ENCODE assay signal across 8 cellular contexts in the genomic region with DNA sequence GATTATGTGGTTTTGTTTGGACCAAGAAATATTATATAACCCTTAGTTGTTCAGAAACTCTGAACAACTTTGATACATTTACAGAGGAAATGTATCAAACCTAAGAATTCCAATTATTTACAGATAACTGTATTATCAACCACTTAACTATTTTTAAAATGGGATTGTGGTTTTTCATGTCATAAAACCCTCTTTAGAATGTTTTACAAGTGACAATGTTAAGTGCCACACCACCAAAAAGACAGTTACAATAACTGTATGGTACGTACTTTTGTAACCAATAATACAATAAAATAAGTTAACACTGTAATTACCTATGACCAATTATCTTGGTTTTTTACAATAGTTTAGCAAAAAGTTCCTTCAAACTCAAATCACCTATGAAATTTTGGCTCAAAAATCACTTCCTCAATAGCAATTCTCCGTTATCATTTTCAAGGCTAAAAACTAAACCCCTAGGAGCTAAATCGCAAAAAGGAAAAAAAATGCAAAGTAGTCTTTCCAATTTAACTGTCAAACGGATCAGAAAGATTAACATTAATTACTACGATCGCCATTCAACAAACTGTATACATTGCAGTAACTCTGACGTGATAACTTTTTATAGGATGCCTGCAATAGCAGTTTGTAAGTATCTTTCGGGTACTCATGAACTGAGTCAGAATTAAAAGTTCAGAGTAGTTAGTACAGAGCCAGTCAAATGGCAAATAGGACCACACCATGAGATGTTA. TPM values are rescaled to one million over a fixed set of nuclear protein-coding genes. Genes with fewer than 3 reads are reported as not detected.
A peak's percentile ranks its signal among the peaks of the same experiment; 100 is the strongest.
DNase-seq lines count a peak whose midpoint lies in the region; ATAC-seq and TF ChIP-seq lines count a peak whose summit lies in the region.

No MANE protein-coding gene starts in this region.

- intact Hi-C loops in upper lobe of right lung (cut with DNase I) = loop anchor here (10.0 kb wide), 1 partner anchor 115 kb away; no protein-coding TSS in a partner anchor

- peak overlapping the region; percentile 98 to 99 for H3K27ac ChIP-seq in liver (ENCODE audit: low read depth in 1 of 2, low read length in 2 of 2)
- H3K27ac ChIP-seq in upper lobe of right lung = peak overlapping the region; percentile 96

- H3K36me3 ChIP-seq in liver (ENCODE audit: control insufficient read depth in 4 of 4, insufficient read depth in 3 of 4, low read depth in 1 of 4, low read length in 3 of 4) (no peaks in the 10 kb centered on the region), upper lobe of right lung (no peaks in the 10 kb centered on the region)

- H3K9me3 Mint-ChIP-seq in activated naive CD4-positive, alpha-beta T cell treated with anti-CD3 and anti-CD28 coated beads, Interleukin-2, amount 50 U/mL, for 24 hours = no peaks in the 10 kb centered on the region
- no peaks in the 10 kb centered on the region for H3K9me3 Mint-ChIP-seq in activated T-helper 17 cell treated with anti-CD3 and anti-CD28 coated beads, Interleukin-2, amount 50 U/mL, for 72 hours

- no peak for DNase-seq in activated naive CD4-positive, alpha-beta T cell treated with Interleukin-2 at 50 U/mL for 16 hours
- DNase-seq in upper lobe of right lung = no peak
- no peak for DNase-seq in NCI-H2107 treated with DMSO at 0.1 percent for 48 hours (lab: John Stamatoyannopoulos, UW; ENCODE audit: unreplicated experiment)
- DNase-seq in GOT3 (lab: John Stamatoyannopoulos, UW) = no peak

- TF ChIP-seq RAD21 in liver (IDR thresholded peaks at IDR 0.05) = no peak

- H3K27ac Mint-ChIP-seq in activated naive CD4-positive, alpha-beta T cell treated with anti-CD3 and anti-CD28 coated beads, Interleukin-2, amount 50 U/mL, for 24 hours = peak overlapping the region; percentile 96
- H3K27ac Mint-ChIP-seq in activated T-helper 17 cell treated with anti-CD3 and anti-CD28 coated beads, Interleukin-2, amount 50 U/mL, for 72 hours = peak overlapping the region; percentile 86

- H3K4me1 Mint-ChIP-seq in activated naive CD4-positive, alpha-beta T cell treated with anti-CD3 and anti-CD28 coated beads, Interleukin-2, amount 50 U/mL, for 24 hours = peaks cover 6% of the 10 kb centered on the region
- H3K4me1 Mint-ChIP-seq in activated T-helper 17 cell treated with anti-CD3 and anti-CD28 coated beads, Interleukin-2, amount 50 U/mL, for 72 hours = peaks cover 26% of the 10 kb centered on the region

- peaks cover 4% of the 10 kb centered on the region for H3K36me3 Mint-ChIP-seq in activated naive CD4-positive, alpha-beta T cell treated with anti-CD3 and anti-CD28 coated beads, Interleukin-2, amount 50 U/mL, for 24 hours
- peaks cover 16% of the 10 kb centered on the region for H3K36me3 Mint-ChIP-seq in activated T-helper 17 cell treated with anti-CD3 and anti-CD28 coated beads, Interleukin-2, amount 50 U/mL, for 72 hours (ENCODE audit: low read depth)

- ATAC-seq in activated T-helper 17 cell treated with anti-CD3 and anti-CD28 coated beads, Interleukin-2, amount 50 U/mL, for 72 hours (replicated peaks) = peak; percentile 34
- ATAC-seq in upper lobe of right lung = no peak
- ATAC-seq in HG02588 (IDR thresholded peaks at IDR 0.05; ENCODE audit: unreplicated experiment) = no peak

- H3K9ac ChIP-seq in liver (ENCODE audit: low read depth in 1 of 2, low read length in 2 of 2) = peak overlapping the region; percentile 82 to 91

- H3K4me3 ChIP-seq in liver (ENCODE audit: low read depth in 1 of 3, low read length in 3 of 3) (peak overlapping the region; percentile 93 to 97 (median 96)), upper lobe of right lung (peak overlapping the region; percentile 96)

- no peak overlapping the region for H3K4me3 Mint-ChIP-seq in activated naive CD4-positive, alpha-beta T cell treated with anti-CD3 and anti-CD28 coated beads, Interleukin-2, amount 50 U/mL, for 24 hours
- H3K4me3 Mint-ChIP-seq in activated T-helper 17 cell treated with anti-CD3 and anti-CD28 coated beads, Interleukin-2, amount 50 U/mL, for 72 hours = no peak overlapping the region

- TF ChIP-seq CTCF in liver (IDR thresholded peaks at IDR 0.05; ENCODE audit: low read depth, low read length, missing input control) (no peak), upper lobe of right lung (IDR thresholded peaks at IDR 0.05) (no peak)

- H3K4me1 ChIP-seq in liver (ENCODE audit: control insufficient read depth in 4 of 4, insufficient read depth in 4 of 4, low read length in 3 of 4) = peaks cover 4 to 60% (median 25%) of the 10 kb centered on the region in 4 donors
- peaks cover 37% of the 10 kb centered on the region for H3K4me1 ChIP-seq in upper lobe of right lung

- WGBS in liver = 1% methylated on average over 8 of the region's 8 CpGs

- H3K27me3 ChIP-seq in liver (ENCODE audit: control insufficient read depth in 4 of 4, insufficient read depth in 4 of 4, low read length in 3 of 4) (no peaks in the 10 kb centered on the region), upper lobe of right lung (no peaks in the 10 kb centered on the region)

- H3K27me3 Mint-ChIP-seq in activated naive CD4-positive, alpha-beta T cell treated with anti-CD3 and anti-CD28 coated beads, Interleukin-2, amount 50 U/mL, for 24 hours = no peaks in the 10 kb centered on the region
- H3K27me3 Mint-ChIP-seq in activated T-helper 17 cell treated with anti-CD3 and anti-CD28 coated beads, Interleukin-2, amount 50 U/mL, for 72 hours = no peaks in the 10 kb centered on the region

- H3K9me3 ChIP-seq in liver (ENCODE audit: control insufficient read depth in 4 of 4, low read length in 3 of 4) (no peaks in the 10 kb centered on the region), upper lobe of right lung (no peaks in the 10 kb centered on the region)

TF ChIP-seq in liver, 16 proteins besides CTCF, POLR2A, EP300 and RAD21:
- TF ChIP-seq HNF4G (IDR thresholded peaks at IDR 0.05) (no peak), GABPA (IDR thresholded peaks at IDR 0.05 in 1 of 2, conservative IDR thresholded peaks at IDR 0.05 in 1 of 2) (no peak), FOXA1 (IDR thresholded peaks at IDR 0.05) (no peak)

RNA-seq across cellular contexts. Expression of gene ROCK1, which starts 1.5 kb away (rescaled TPM):
- 10 to 100 TPM; 51.3 to 61.3 TPM for total RNA-seq in activated T-helper 17 cell treated with anti-CD3 and anti-CD28 coated beads, Interleukin-2, amount 50 U/mL, for 72 hours
- total RNA-seq in liver (10 to 100 TPM; 25.0 to 28.7 TPM), upper lobe of right lung (67.0 TPM)
- 10 to 100 TPM in 1 of 2 donors, 1 to 10 TPM in 1; 7.4 to 12.4 TPM for polyA plus RNA-seq in liver
